In genomic region chr3:14199641-14200040, GRCh38 we compare ENCODE assay signal across 1 cellular context.
TF ChIP-seq lines count a peak whose summit lies in the region.

No MANE protein-coding gene starts in this region.

TF ChIP-seq in GM12878, 131 proteins besides CTCF, POLR2A, EP300 and RAD21:
- TF ChIP-seq LARP7 (IDR thresholded peaks at IDR 0.05) (no peak), BRCA1 (IDR thresholded peaks at IDR 0.05; ENCODE audit: low read depth, low read length) (no peak), CREB1 (IDR thresholded peaks at IDR 0.05; ENCODE audit: low read depth) (no peak)
- TF ChIP-seq, protein P1, sequence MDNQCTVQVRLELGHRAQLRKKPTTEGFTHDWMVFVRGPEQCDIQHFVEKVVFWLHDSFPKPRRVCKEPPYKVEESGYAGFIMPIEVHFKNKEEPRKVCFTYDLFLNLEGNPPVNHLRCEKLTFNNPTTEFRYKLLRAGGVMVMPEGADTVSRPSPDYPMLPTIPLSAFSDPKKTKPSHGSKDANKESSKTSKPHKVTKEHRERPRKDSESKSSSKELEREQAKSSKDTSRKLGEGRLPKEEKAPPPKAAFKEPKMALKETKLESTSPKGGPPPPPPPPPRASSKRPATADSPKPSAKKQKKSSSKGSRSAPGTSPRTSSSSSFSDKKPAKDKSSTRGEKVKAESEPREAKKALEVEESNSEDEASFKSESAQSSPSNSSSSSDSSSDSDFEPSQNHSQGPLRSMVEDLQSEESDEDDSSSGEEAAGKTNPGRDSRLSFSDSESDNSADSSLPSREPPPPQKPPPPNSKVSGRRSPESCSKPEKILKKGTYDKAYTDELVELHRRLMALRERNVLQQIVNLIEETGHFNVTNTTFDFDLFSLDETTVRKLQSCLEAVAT (IDR thresholded peaks at IDR 0.05), result no peak
